Comparison of ENCODE assay signal across 8 cellular contexts in the genomic region with DNA sequence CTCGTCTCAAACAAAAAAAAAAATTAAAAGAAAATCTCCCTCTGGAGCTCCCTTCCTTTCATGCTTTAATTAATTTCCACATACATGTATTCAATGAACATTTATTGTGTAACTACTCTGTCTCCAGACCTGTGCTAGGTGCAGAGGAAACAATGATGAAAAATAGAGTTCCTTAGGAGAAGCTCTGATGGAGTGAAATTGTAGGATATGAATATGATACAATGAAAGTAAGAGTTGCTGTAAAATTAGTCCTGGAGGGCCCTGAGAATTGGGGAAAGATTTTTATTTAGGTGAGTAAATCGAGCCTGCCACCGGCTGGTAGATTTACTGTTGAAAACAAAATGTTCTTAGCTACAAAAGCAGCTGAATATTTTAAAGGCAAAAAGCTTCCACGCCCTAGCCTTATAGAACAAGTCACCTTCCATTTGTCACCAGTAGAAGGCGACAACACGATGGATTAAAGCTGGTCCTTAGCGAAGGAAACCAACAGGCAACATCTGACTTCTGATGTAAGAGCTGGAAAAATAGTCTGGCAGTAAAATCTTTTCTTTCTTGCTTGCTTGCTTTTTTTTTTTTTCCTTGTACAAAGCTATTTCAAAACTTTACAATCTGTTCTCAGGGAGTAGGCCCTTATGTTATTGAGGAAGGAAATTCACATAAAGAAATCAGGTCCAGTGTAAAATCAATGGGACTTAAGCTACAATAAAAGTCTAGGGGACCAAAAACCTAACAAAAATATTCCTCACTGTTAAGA.
DNase-seq lines count a peak whose midpoint lies in the region; ATAC-seq and TF ChIP-seq lines count a peak whose summit lies in the region.

No MANE protein-coding gene starts in this region.

- no peak overlapping the region for H3K27ac ChIP-seq in foreskin keratinocyte

- H3K4me1 Mint-ChIP-seq in activated B cell treated with CpG ODN at 0.5 μM for 24 hours, result no peaks in the 10 kb centered on the region

- CTCF ChIA-PET in activated B cell treated with CpG ODN at 0.5 μM for 24 hours (lab: Charles Lee), result interaction anchor here (0.6 to 5.0 kb wide), 26 partner anchors 11 to 555 kb away, joined by 3 to 63 read pairs (median 4); a partner anchor contains a TSS

- DNase-seq in AG08396 (ENCODE audit: low spot score) (peak; percentile 66), GM12864 (ENCODE audit: low read depth) (no peak), NCI-H2196 treated with DMSO at 0.1 percent for 48 hours (lab: John Stamatoyannopoulos, UW; ENCODE audit: unreplicated experiment) (peak; percentile 42), activated B cell treated with CpG ODN at 0.5 μM for 24 hours (no peak), foreskin keratinocyte (peak; percentile 33 to 70), nucleus accumbens (lab: John Stamatoyannopoulos, UW) (peak in 31 of 56 donors; percentile 0 to 53 (median 20))

- H3K36me3 Mint-ChIP-seq in activated B cell treated with CpG ODN at 0.5 μM for 24 hours (ENCODE audit: low read depth), result no peaks in the 10 kb centered on the region

- POLR2A ChIA-PET in activated B cell treated with CpG ODN at 0.5 μM for 24 hours (lab: Charles Lee), result interaction anchor here (0.8 to 0.9 kb wide), 2 partner anchors 222 to 554 kb away, joined by 3 read pairs; no protein-coding TSS in a partner anchor

- H3K27me3 ChIP-seq in foreskin keratinocyte, result no peaks in the 10 kb centered on the region

- no peak overlapping the region for H3K27ac Mint-ChIP-seq in activated B cell treated with CpG ODN at 0.5 μM for 24 hours

- no peak overlapping the region for H3K4me3 Mint-ChIP-seq in activated B cell treated with CpG ODN at 0.5 μM for 24 hours

- peaks cover 8% of the 10 kb centered on the region for H3K27me3 Mint-ChIP-seq in activated B cell treated with CpG ODN at 0.5 μM for 24 hours

- no peak overlapping the region for H3K4me3 ChIP-seq in GM12864 (ENCODE audit: low read depth, low read length)

- H3K9me3 Mint-ChIP-seq in activated B cell treated with CpG ODN at 0.5 μM for 24 hours, result no peaks in the 10 kb centered on the region

- intact Hi-C loops in activated B cell treated with CpG ODN at 0.5 μM for 24 hours (cut with micrococcal nuclease), result loop anchor here (1.0 kb wide), 3 partner anchors 223 to 554 kb away; no protein-coding TSS in a partner anchor

- H3K4me1 ChIP-seq in foreskin keratinocyte, result no peaks in the 10 kb centered on the region

- peak; percentile 78 for TF ChIP-seq CTCF in GM12864 (IDR thresholded peaks at IDR 0.05; ENCODE audit: low read depth, low read length, missing control alignments)
- no peak for TF ChIP-seq CTCF in activated B cell treated with CpG ODN at 0.5 μM for 24 hours (IDR thresholded peaks at IDR 0.05)
- peak; percentile 89 for TF ChIP-seq CTCF in foreskin keratinocyte (conservative IDR thresholded peaks at IDR 0.05)

- ATAC-seq in HG03097 (IDR thresholded peaks at IDR 0.05; ENCODE audit: low FRiP score, unreplicated experiment) (peak; percentile 60), activated B cell treated with CpG ODN at 0.5 μM for 24 hours (ENCODE audit: low read depth) (peak; percentile 57), foreskin keratinocyte (peak; percentile 72), HG03135 (IDR thresholded peaks at IDR 0.05; ENCODE audit: unreplicated experiment) (no peak)

Comparison
In these comparisons a context has a peak if more than half of its experiments do, and no peak if none do; other contexts are left out.
1. DNase-seq: peak in AG08396 (single experiment), NCI-H2196 treated with DMSO at 0.1 percent for 48 hours (single experiment), foreskin keratinocyte (2 of 2) and nucleus accumbens (31 of 56); none in GM12864 (single experiment) and activated B cell treated with CpG ODN at 0.5 μM for 24 hours (single experiment).